Comparison of ENCODE assay signal across 19 cellular contexts in genomic region chr14:20356422-20356821, GRCh38.
"Had no signal": no experiment of that assay in that cellular context is flagged by ENCODE, and none has a peak within 500 bp of the region (broad histone marks: within the 10 kb centered on the region; RNA-seq: fewer than 3 reads in every experiment).

No MANE protein-coding gene starts in this region.

- H3K4me1 ChIP-seq: lower lobe of right lung, sigmoid colon, upper lobe of right lung had no signal

- H3K9me3 ChIP-seq: lower lobe of right lung, neutrophil, sigmoid colon, thoracic aorta, upper lobe of right lung had no signal

- H3K4me3 Mint-ChIP-seq: activated naive CD8-positive, alpha-beta T cell; brain; mesothelial cell of epicardium; natural killer cell treated with Interleukin-12 subunit alpha and Interleukin-12 subunit beta and Interleukin-15 and Interleukin-18, amount 100 ng/mL, for 72 hours; stimulated activated memory B cell treated with anti-CD40 and anti-IgM and Interleukin-4, amounts not matched to agents 10 μg/mL and 1 μg/mL and 100 μg/mL, for 72 hours had no signal

- H3K27ac ChIP-seq: lower lobe of right lung, neutrophil, sigmoid colon, thoracic aorta, upper lobe of right lung, VCaP had no signal

- H3K4me1 Mint-ChIP-seq: brain, mesothelial cell of epicardium had no signal

- H3K4me3 ChIP-seq: lower lobe of right lung, sigmoid colon, thoracic aorta, upper lobe of right lung had no signal

- H3K9me3 Mint-ChIP-seq: brain; mesothelial cell of epicardium; natural killer cell treated with Interleukin-12 subunit alpha and Interleukin-12 subunit beta and Interleukin-15 and Interleukin-18, amount 100 ng/mL, for 72 hours had no signal

- H3K27me3 Mint-ChIP-seq: activated naive CD8-positive, alpha-beta T cell; natural killer cell treated with Interleukin-12 subunit alpha and Interleukin-12 subunit beta and Interleukin-15 and Interleukin-18, amount 100 ng/mL, for 72 hours; stimulated activated memory B cell treated with anti-CD40 and anti-IgM and Interleukin-4, amounts not matched to agents 10 μg/mL and 1 μg/mL and 100 μg/mL, for 72 hours had no signal

- ATAC-seq: esophagus mucosa; left colon; lower lobe of right lung; natural killer cell treated with Interleukin-12 subunit alpha and Interleukin-12 subunit beta and Interleukin-15 and Interleukin-18, amount 100 ng/mL, for 72 hours; stimulated activated memory B cell treated with anti-CD40 and anti-IgM and Interleukin-4, amounts not matched to agents 10 μg/mL and 1 μg/mL and 100 μg/mL, for 72 hours; upper lobe of right lung had no signal

- H3K27ac Mint-ChIP-seq: activated naive CD8-positive, alpha-beta T cell; mesothelial cell of epicardium; natural killer cell treated with Interleukin-12 subunit alpha and Interleukin-12 subunit beta and Interleukin-15 and Interleukin-18, amount 100 ng/mL, for 72 hours; stimulated activated memory B cell treated with anti-CD40 and anti-IgM and Interleukin-4, amounts not matched to agents 10 μg/mL and 1 μg/mL and 100 μg/mL, for 72 hours had no signal

- DNase-seq: activated CD4-positive, alpha-beta T cell treated with anti-CD3 and anti-CD28 coated beads, Interleukin-2, amount 50 U/mL, for 1 hour; activated CD4-positive, CD25-positive, alpha-beta regulatory T cell treated with anti-CD3 and anti-CD28 coated beads, Interleukin-2, amount 50 U/mL, for 72 hours; activated CD8-positive, alpha-beta memory T cell treated with anti-CD3 and anti-CD28 coated beads for 24 hours; activated gamma-delta T cell treated with Interleukin-2 at 50 U/mL for 16 hours; cortex of kidney; left colon; lower lobe of right lung; sigmoid colon; stimulated activated CD4-positive, alpha-beta T cell treated with anti-CD3 and anti-CD28 coated beads, Interleukin-4, amount 100 ng/mL, for 4 hours; upper lobe of right lung had no signal

- H3K27me3 ChIP-seq: neutrophil, sigmoid colon, upper lobe of right lung had no signal
